Comparison of ENCODE assay signal across 21 cellular contexts in genomic region chr1:222592171-222592570, GRCh38. TPM values are rescaled to one million over a fixed set of nuclear protein-coding genes. Genes with fewer than 3 reads are reported as not detected.
DNase-seq lines count a peak whose midpoint lies in the region; ATAC-seq and TF ChIP-seq lines count a peak whose summit lies in the region.
"Had no signal": no experiment of that assay in that cellular context is flagged by ENCODE, and none has a peak within 500 bp of the region (broad histone marks: within the 10 kb centered on the region; RNA-seq: fewer than 3 reads in every experiment).

No MANE protein-coding gene starts in this region.

- ATAC-seq in GM19023 (IDR thresholded peaks at IDR 0.05; ENCODE audit: unreplicated experiment) = no peak
- no peak for ATAC-seq in HG03175 (IDR thresholded peaks at IDR 0.05; ENCODE audit: unreplicated experiment)
- ATAC-seq: activated naive CD4-positive, alpha-beta T cell treated with anti-CD3 and anti-CD28 coated beads, Interleukin-2, amount 50 U/mL, for 72 hours; heart left ventricle; Panc1; upper lobe of right lung had no signal

- H3K36me3 Mint-ChIP-seq in HFFc6 (ENCODE audit: low read depth) = no peaks in the 10 kb centered on the region; the same call in 1 of the 2 replicates
- H3K36me3 Mint-ChIP-seq in activated CD4-positive, alpha-beta T cell treated with anti-CD3 and anti-CD28 coated beads, Interleukin-2, amount 10 ng/mL, durations not matched to agents 24 days and 14 days (ENCODE audit: low read depth) = peaks cover 9% of the 10 kb centered on the region

- peaks cover 1% of the 10 kb centered on the region; the same call in 1 of the 2 replicates for H3K27me3 Mint-ChIP-seq in HFFc6 (ENCODE audit: insufficient read depth)
- H3K27me3 Mint-ChIP-seq in activated CD4-positive, alpha-beta T cell treated with anti-CD3 and anti-CD28 coated beads, Interleukin-2, amount 10 ng/mL, durations not matched to agents 24 days and 14 days = peaks cover 7% of the 10 kb centered on the region

- intact Hi-C loops in activated CD4-positive, alpha-beta T cell treated with anti-CD3 and anti-CD28 coated beads, Interleukin-2, amount 10 ng/mL, durations not matched to agents 24 days and 14 days (cut with micrococcal nuclease) = no loop called here

- H3K9me3 Mint-ChIP-seq in HFFc6 = peaks cover 12% of the 10 kb centered on the region; the same call in 1 of the 2 replicates
- peaks cover 6% of the 10 kb centered on the region for H3K9me3 Mint-ChIP-seq in activated CD4-positive, alpha-beta T cell treated with anti-CD3 and anti-CD28 coated beads, Interleukin-2, amount 10 ng/mL, durations not matched to agents 24 days and 14 days
- H3K9me3 Mint-ChIP-seq: activated naive CD4-positive, alpha-beta T cell treated with anti-CD3 and anti-CD28 coated beads, Interleukin-2, amount 50 U/mL, for 72 hours had no signal

- TF ChIP-seq CTCF in AG10803 (conservative IDR thresholded peaks at IDR 0.05; ENCODE audit: low read length) (no peak), HFFc6 (IDR thresholded peaks at IDR 0.05) (no peak), choroid plexus epithelial cell (conservative IDR thresholded peaks at IDR 0.05; ENCODE audit: low read depth, low read length) (no peak)

- H3K4me3 ChIP-seq in AG10803 (ENCODE audit: low read length) = no peak overlapping the region
- H3K4me3 ChIP-seq in choroid plexus epithelial cell (ENCODE audit: low read depth, low read length) = no peak overlapping the region
- H3K4me3 ChIP-seq: coronary artery, heart left ventricle, upper lobe of right lung had no signal

- H3K4me3 Mint-ChIP-seq in HFFc6 = no peak overlapping the region; the same call in 1 of the 2 replicates
- no peak overlapping the region for H3K4me3 Mint-ChIP-seq in activated CD4-positive, alpha-beta T cell treated with anti-CD3 and anti-CD28 coated beads, Interleukin-2, amount 10 ng/mL, durations not matched to agents 24 days and 14 days

- DNase-seq in AG10803 (ENCODE audit: low read depth) (peak; percentile 16), HFFc6 (peak; percentile 56), choroid plexus epithelial cell (ENCODE audit: low read depth) (peak; percentile 2), kidney tubule cell (ENCODE audit: low spot score) (peak; percentile 47), COR-L47 (lab: John Stamatoyannopoulos, UW) (no peak)
- no peak for DNase-seq in activated CD4-positive, alpha-beta T cell treated with anti-CD3 and anti-CD28 coated beads, Interleukin-2, amount 10 ng/mL, durations not matched to agents 24 days and 14 days
- DNase-seq: activated CD4-positive, alpha-beta T cell treated with anti-CD3 and anti-CD28 coated beads, Interleukin-2, amount 50 U/mL, for 48 hours; activated T-cell treated with anti-CD3 and anti-CD28 coated beads, Interleukin-2, amount 50 U/mL, for 48 hours; GDM1; heart left ventricle; islet precursor cell; NCI-H1092; NCI-H748 treated with DMSO at 0.1 percent for 48 hours; stimulated activated naive CD4-positive, alpha-beta T cell; upper lobe of right lung had no signal

- H3K4me1 Mint-ChIP-seq in HFFc6 (ENCODE audit: low read depth) = peaks cover 43% of the 10 kb centered on the region
- H3K4me1 Mint-ChIP-seq in activated CD4-positive, alpha-beta T cell treated with anti-CD3 and anti-CD28 coated beads, Interleukin-2, amount 10 ng/mL, durations not matched to agents 24 days and 14 days = peaks cover 24% of the 10 kb centered on the region

- no peak overlapping the region; the same call in 1 of the 2 replicates for H3K27ac Mint-ChIP-seq in HFFc6
- no peak overlapping the region for H3K27ac Mint-ChIP-seq in activated CD4-positive, alpha-beta T cell treated with anti-CD3 and anti-CD28 coated beads, Interleukin-2, amount 10 ng/mL, durations not matched to agents 24 days and 14 days
- H3K27ac Mint-ChIP-seq: activated naive CD4-positive, alpha-beta T cell treated with anti-CD3 and anti-CD28 coated beads, Interleukin-2, amount 50 U/mL, for 72 hours had no signal

RNA-seq across cellular contexts. Expression of gene TAF1A, which starts 2.4 kb away (rescaled TPM):
- 1 to 10 TPM; 5.3 to 7.1 (median 5.9) TPM for total RNA-seq in HFFc6 (2021; fragmentation: NEBNext Ultra II Directional; extraction: Animal tissue kit (Norgen Biotek cat#: 25700))
- total RNA-seq in activated CD4-positive, alpha-beta T cell treated with anti-CD3 and anti-CD28 coated beads, Interleukin-2, amount 10 ng/mL, durations not matched to agents 24 days and 14 days = 23.1 and 24.4 TPM in 2 replicates

RNA-seq across cellular contexts. Expression of gene MIA3, which starts 25.7 kb away (rescaled TPM):
- total RNA-seq in HFFc6 (2021; fragmentation: NEBNext Ultra II Directional; extraction: Animal tissue kit (Norgen Biotek cat#: 25700)) = 10 to 100 TPM; 55.6 to 68.3 (median 62.1) TPM
- total RNA-seq in activated CD4-positive, alpha-beta T cell treated with anti-CD3 and anti-CD28 coated beads, Interleukin-2, amount 10 ng/mL, durations not matched to agents 24 days and 14 days = 42.2 and 44.2 TPM in 2 replicates

RNA-seq across cellular contexts. Expression of gene HHIPL2, which starts 44.3 kb away (rescaled TPM):
- under 1 TPM in 3 of 6 experiments, not detected in 3; 0.07 to 0.45 (median 0.31) TPM for total RNA-seq in HFFc6 (2021; fragmentation: NEBNext Ultra II Directional; extraction: Animal tissue kit (Norgen Biotek cat#: 25700))
- total RNA-seq in activated CD4-positive, alpha-beta T cell treated with anti-CD3 and anti-CD28 coated beads, Interleukin-2, amount 10 ng/mL, durations not matched to agents 24 days and 14 days = 0.19 and 0.82 TPM in 2 replicates
- total RNA-seq: A673, upper lobe of right lung had no signal

Comparison
In these comparisons a context has a peak if more than half of its experiments do, and no peak if none do; other contexts are left out.
1. DNase-seq: peak in AG10803 (single experiment), HFFc6 (single experiment), choroid plexus epithelial cell (single experiment) and kidney tubule cell (single experiment); none in activated CD4-positive, alpha-beta T cell treated with anti-CD3 and anti-CD28 coated beads, Interleukin-2, amount 10 ng/mL, durations not matched to agents 24 days and 14 days (single experiment) and COR-L47 (single experiment).